18 cellular contexts compared by ENCODE assay signal in the genomic region with DNA sequence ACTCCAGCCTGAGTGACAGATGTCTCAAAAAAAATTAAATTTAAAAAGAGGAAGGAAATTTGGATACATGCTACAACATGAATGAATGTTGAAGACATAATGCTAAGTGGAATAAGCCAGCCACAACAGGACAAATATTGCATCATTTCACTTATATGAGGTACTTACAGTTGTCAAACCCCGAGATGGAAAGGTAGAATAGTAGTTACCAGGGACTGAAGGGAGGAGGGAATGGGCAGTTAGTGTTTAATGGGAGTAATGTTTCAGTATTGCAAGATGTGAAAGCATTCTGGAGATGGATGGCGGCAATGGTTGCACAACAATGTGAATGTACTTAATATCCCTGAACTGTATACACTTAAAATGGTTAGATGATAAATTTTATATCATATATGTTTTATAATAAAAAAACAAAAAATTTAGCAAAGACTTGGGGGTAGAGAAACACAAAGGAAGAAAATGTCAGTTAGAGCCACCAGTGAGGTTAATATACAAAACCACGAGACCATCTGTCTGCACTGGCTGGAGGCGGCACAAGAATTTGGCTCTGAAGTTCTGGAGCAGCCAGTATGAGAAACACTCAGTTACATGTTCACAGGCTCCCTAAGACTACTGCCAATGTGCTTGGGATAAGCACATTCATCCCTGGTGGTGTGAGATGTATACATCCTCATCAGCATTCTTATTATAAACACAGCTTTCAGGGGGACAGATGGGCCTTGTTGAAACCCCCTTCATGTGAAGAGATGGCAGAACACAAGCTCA. TPM values are rescaled to one million over a fixed set of nuclear protein-coding genes. Genes with fewer than 3 reads are reported as not detected.
DNase-seq lines count a peak whose midpoint lies in the region; ATAC-seq lines count a peak whose summit lies in the region.
"Had no signal": no experiment of that assay in that cellular context is flagged by ENCODE, and none has a peak within 500 bp of the region (broad histone marks: within the 10 kb centered on the region; RNA-seq: fewer than 3 reads in every experiment).

No MANE protein-coding gene starts in this region.

- no peak overlapping the region for H3K4me3 ChIP-seq in BLaER1 treated with 17β-estradiol and CSF1 and Interleukin-3, amounts not matched to agents 10 nM and 100 nM
- H3K4me3 ChIP-seq in HAP-1, result no peak overlapping the region
- H3K4me3 ChIP-seq: adrenal gland, colonic mucosa, left ventricle myocardium inferior, thoracic aorta had no signal

- H3K27me3 ChIP-seq in BLaER1 treated with 17β-estradiol and CSF1 and Interleukin-3, amounts not matched to agents 10 nM and 100 nM, result no peaks in the 10 kb centered on the region
- H3K27me3 ChIP-seq in HAP-1 (ENCODE audit: low read depth), result peaks cover 5% of the 10 kb centered on the region; the same call in 1 of the 2 replicates
- H3K27me3 ChIP-seq: adrenal gland, BE2C, colonic mucosa had no signal

- no peaks in the 10 kb centered on the region; a peak in 1 of 22 replicates for H3K36me3 ChIP-seq in BLaER1 treated with 17β-estradiol and CSF1 and Interleukin-3, amounts not matched to agents 10 nM and 100 nM
- no peaks in the 10 kb centered on the region for H3K36me3 ChIP-seq in HAP-1 (replicated peaks)
- H3K36me3 ChIP-seq: adrenal gland, BE2C, colonic mucosa, left ventricle myocardium inferior, thoracic aorta had no signal

- H4K20me1 ChIP-seq in BLaER1 treated with 17β-estradiol and CSF1 and Interleukin-3, amounts not matched to agents 10 nM and 100 nM, result no peaks in the 10 kb centered on the region

- no peak overlapping the region for H3K27ac ChIP-seq in BLaER1 treated with 17β-estradiol and CSF1 and Interleukin-3, amounts not matched to agents 10 nM and 100 nM
- H3K27ac ChIP-seq: adrenal gland, colonic mucosa, left ventricle myocardium inferior, thoracic aorta had no signal

- peak overlapping the region; percentile 1 to 59 (median 30); a peak in 18 of 22 replicates for H3K4me2 ChIP-seq in BLaER1 treated with 17β-estradiol and CSF1 and Interleukin-3, amounts not matched to agents 10 nM and 100 nM

- no peak overlapping the region for H3K9ac ChIP-seq in BLaER1 treated with 17β-estradiol and CSF1 and Interleukin-3, amounts not matched to agents 10 nM and 100 nM

- DNase-seq in KG1 (lab: John Stamatoyannopoulos, UW), result peak; percentile 69
- DNase-seq in OCI-M1 (lab: John Stamatoyannopoulos, UW), result peak; percentile 74
- peak; percentile 59 for DNase-seq in fibroblast of gingiva (ENCODE audit: low read depth)
- DNase-seq in HAP-1 (ENCODE audit: low spot score in 2 of 2), result no peak
- no peak for DNase-seq in activated naive CD4-positive, alpha-beta T cell treated with anti-CD3 and anti-CD28 coated beads, Interleukin-2, amount 50 U/mL, for 16 hours
- DNase-seq in HT-29 (ENCODE audit: low spot score), result no peak
- DNase-seq: activated B cell treated with CpG ODN at 0.5 μM for 24 hours; activated CD8-positive, alpha-beta T cell treated with anti-CD3 and anti-CD28 coated beads, Interleukin-2, amount 10 ng/mL, durations not matched to agents 7 days and 5 days; adrenal gland; BE2C; colonic mucosa; left ventricle myocardium inferior; NCI-H1436 treated with DMSO at 0.1 percent for 48 hours; NCI-H510A treated with DMSO at 0.1 percent for 48 hours; stimulated activated CD4-positive, alpha-beta T cell treated with anti-CD3 and anti-CD28 coated beads, Interleukin-4, amount 100 ng/mL, for 24 hours had no signal

- in situ Hi-C loops in HAP-1 (cut with MboI; ENCODE audit: low sequenced_read_pairs), result loop anchor here (25.0 kb wide), 1 partner anchor 1247 kb away; no protein-coding TSS in a partner anchor

- ATAC-seq in GM18867 (IDR thresholded peaks at IDR 0.05; ENCODE audit: unreplicated experiment), result no peak
- ATAC-seq: activated CD8-positive, alpha-beta T cell treated with anti-CD3 and anti-CD28 coated beads, Interleukin-2, amount 10 ng/mL, durations not matched to agents 7 days and 5 days had no signal

- H3K4me1 ChIP-seq in BLaER1 treated with 17β-estradiol and CSF1 and Interleukin-3, amounts not matched to agents 10 nM and 100 nM, result peaks cover 6 to 14% (median 12%) of the 10 kb centered on the region in 10 experiments; a peak in 18 of 20 replicates
- no peaks in the 10 kb centered on the region; the same call in 1 of the 2 replicates for H3K4me1 ChIP-seq in HAP-1
- H3K4me1 ChIP-seq: BE2C, colonic mucosa had no signal

- H3K9me3 ChIP-seq in BLaER1 treated with 17β-estradiol and CSF1 and Interleukin-3, amounts not matched to agents 10 nM and 100 nM (replicated peaks in 1 of 11), result no peaks in the 10 kb centered on the region
- H3K9me3 ChIP-seq in HAP-1, result no peaks in the 10 kb centered on the region
- H3K9me3 ChIP-seq: adrenal gland, BE2C, colonic mucosa, left ventricle myocardium inferior, thoracic aorta had no signal

RNA-seq across cellular contexts. Expression of gene RPS23, which starts 37.0 kb away (rescaled TPM):
- total RNA-seq in HT-29 (2014; rRNA removed; shearing (Covaris generic)), result 1,675 and 2,287 TPM in 2 replicates

Comparison
In these comparisons a context has a peak if more than half of its experiments do, and no peak if none do; other contexts are left out.
1. DNase-seq: peak in KG1 (single experiment), OCI-M1 (single experiment) and fibroblast of gingiva (single experiment); none in HAP-1 (0 of 2), activated naive CD4-positive, alpha-beta T cell treated with anti-CD3 and anti-CD28 coated beads, Interleukin-2, amount 50 U/mL, for 16 hours (single experiment) and HT-29 (single experiment).